ENCODE assay signal across 8 cellular contexts in genomic region chr14:60648169-60648933, GRCh38. TPM values are rescaled to one million over a fixed set of nuclear protein-coding genes. Genes with fewer than 3 reads are reported as not detected.
A peak's percentile ranks its signal among the peaks of the same experiment; 100 is the strongest.
DNase-seq lines count a peak whose midpoint lies in the region; ATAC-seq lines count a peak whose summit lies in the region.

No MANE protein-coding gene starts in this region.

- no peaks in the 10 kb centered on the region for H3K79me1 ChIP-seq in neuronal stem cell (ENCODE audit: low read depth, low read length)

- H3K9ac ChIP-seq in neuronal stem cell (ENCODE audit: low read depth, low read length, poor library complexity): no peak overlapping the region

- H3K14ac ChIP-seq in neuronal stem cell (ENCODE audit: low read length): no peak overlapping the region

- H4K91ac ChIP-seq in neuronal stem cell (ENCODE audit: low read depth, low read length, poor library complexity): no peak overlapping the region

- H4K8ac ChIP-seq in neuronal stem cell (ENCODE audit: low read depth, low read length): no peak overlapping the region

- no peak overlapping the region for H3K4ac ChIP-seq in neuronal stem cell (ENCODE audit: low read length)

- no CpG with 5 or more reads among the region's 63 CpGs for WGBS in neuronal stem cell (ENCODE audit: extremely low coverage in 2 of 2, insufficient read length in 2 of 2, insufficient replicate concordance in 1 of 2), 2 donors

- no peak overlapping the region for H2BK12ac ChIP-seq in neuronal stem cell (ENCODE audit: low read length)

- peak overlapping the region; percentile 95 for H2AFZ ChIP-seq in neuronal stem cell (ENCODE audit: low read length)

- peak overlapping the region; percentile 77 for H3K4me2 ChIP-seq in neuronal stem cell (ENCODE audit: insufficient read depth, low read length, poor library complexity, severe bottlenecking)

- H2BK120ac ChIP-seq in neuronal stem cell (ENCODE audit: low read depth, low read length): no peak overlapping the region

- peak overlapping the region; percentile 14 for H3K4me3 ChIP-seq in effector memory CD4-positive, alpha-beta T cell (ENCODE audit: insufficient read depth, low read depth, low read length, poor library complexity, severe bottlenecking)
- H3K4me3 ChIP-seq in neuronal stem cell (ENCODE audit: low read length in 2 of 2): peak overlapping the region; percentile 55 to 73

- H3K36me3 ChIP-seq in effector memory CD4-positive, alpha-beta T cell (ENCODE audit: control insufficient read depth, insufficient read depth, low read length): no peaks in the 10 kb centered on the region
- no peaks in the 10 kb centered on the region for H3K36me3 ChIP-seq in neuronal stem cell (replicated peaks in 1 of 2; ENCODE audit: control insufficient read depth in 2 of 2, insufficient read depth in 2 of 2, low read length in 2 of 2)

- H3K23ac ChIP-seq in neuronal stem cell (ENCODE audit: low read depth, low read length, poor library complexity): peak overlapping the region; percentile 63

- DNase-seq in EL (peak; percentile 54), M059J (ENCODE audit: low read depth) (peak; percentile 51), neuronal stem cell (ENCODE audit: low spot score) (peak; percentile 26), 8988T (no peak)
- DNase-seq in effector memory CD4-positive, alpha-beta T cell: no peak
- no peak for DNase-seq in NK-92 treated with Interleukin-12 subunit alpha and Interleukin-12 subunit beta, amount 100 ng/mL, for 24 hours (lab: John Stamatoyannopoulos, UW)

- peaks cover 66% of the 10 kb centered on the region for H3K27me3 ChIP-seq in effector memory CD4-positive, alpha-beta T cell (replicated peaks; ENCODE audit: control insufficient read depth, insufficient read depth, low read length, poor library complexity, severe bottlenecking)
- H3K27me3 ChIP-seq in neuronal stem cell (ENCODE audit: control insufficient read depth in 3 of 3, insufficient read depth in 3 of 3, low read depth in 1 of 3, low read length in 3 of 3): peaks cover 59 to 97% (median 89%) of the 10 kb centered on the region in 3 experiments

- no peaks in the 10 kb centered on the region for H3K9me3 ChIP-seq in effector memory CD4-positive, alpha-beta T cell (ENCODE audit: control insufficient read depth, low read length)
- H3K9me3 ChIP-seq in neuronal stem cell (replicated peaks in 1 of 2; ENCODE audit: control insufficient read depth in 2 of 2, insufficient read depth in 1 of 2, low read depth in 1 of 2, low read length in 2 of 2): peaks cover 0 to 3% of the 10 kb centered on the region in 2 donors

- no peak overlapping the region for H2BK5ac ChIP-seq in neuronal stem cell (ENCODE audit: low read length)

- ATAC-seq in HG02870 (IDR thresholded peaks at IDR 0.05; ENCODE audit: unreplicated experiment): no peak
- ATAC-seq in GM18517 (IDR thresholded peaks at IDR 0.05; ENCODE audit: unreplicated experiment): no peak

- no peak overlapping the region for H3K18ac ChIP-seq in neuronal stem cell (ENCODE audit: low read length)

- H2AK5ac ChIP-seq in neuronal stem cell (ENCODE audit: low read depth, low read length): peak overlapping the region; percentile 29

- H2BK15ac ChIP-seq in neuronal stem cell (ENCODE audit: low read length): peak overlapping the region; percentile 72

- peaks cover 31% of the 10 kb centered on the region for H3K4me1 ChIP-seq in effector memory CD4-positive, alpha-beta T cell (ENCODE audit: control insufficient read depth, insufficient read depth, low read length, poor library complexity, severe bottlenecking)
- H3K4me1 ChIP-seq in neuronal stem cell (ENCODE audit: control insufficient read depth in 2 of 2, insufficient read depth in 1 of 2, low read depth in 1 of 2, low read length in 2 of 2): peaks cover 14% of the 10 kb centered on the region in 2 donors

- H3K27ac ChIP-seq in effector memory CD4-positive, alpha-beta T cell (ENCODE audit: insufficient read depth, low read length, poor library complexity, severe bottlenecking): no peak overlapping the region
- no peak overlapping the region for H3K27ac ChIP-seq in neuronal stem cell (replicated peaks; ENCODE audit: low read length)

RNA-seq across cellular contexts. Expression of gene SIX1, which starts 0.9 kb away (rescaled TPM):
- 8.0 and 12.5 TPM in 2 replicates for total RNA-seq in M059J (2014; rRNA removed; shearing (Covaris generic))
- 0.13 TPM for polyA plus RNA-seq in neuronal stem cell (2013, experiment 1 of 2)
- 0.11 TPM for polyA plus RNA-seq in neuronal stem cell (2013, experiment 2 of 2)

Comparison
In these comparisons a context has a peak if more than half of its experiments do, and no peak if none do; other contexts are left out.
1. DNase-seq: peak in EL (single experiment), M059J (single experiment) and neuronal stem cell (single experiment); none in effector memory CD4-positive, alpha-beta T cell (0 of 3), NK-92 treated with Interleukin-12 subunit alpha and Interleukin-12 subunit beta, amount 100 ng/mL, for 24 hours (single experiment) and 8988T (single experiment).